Comparison of ENCODE assay signal across 8 cellular contexts in the genomic region with DNA sequence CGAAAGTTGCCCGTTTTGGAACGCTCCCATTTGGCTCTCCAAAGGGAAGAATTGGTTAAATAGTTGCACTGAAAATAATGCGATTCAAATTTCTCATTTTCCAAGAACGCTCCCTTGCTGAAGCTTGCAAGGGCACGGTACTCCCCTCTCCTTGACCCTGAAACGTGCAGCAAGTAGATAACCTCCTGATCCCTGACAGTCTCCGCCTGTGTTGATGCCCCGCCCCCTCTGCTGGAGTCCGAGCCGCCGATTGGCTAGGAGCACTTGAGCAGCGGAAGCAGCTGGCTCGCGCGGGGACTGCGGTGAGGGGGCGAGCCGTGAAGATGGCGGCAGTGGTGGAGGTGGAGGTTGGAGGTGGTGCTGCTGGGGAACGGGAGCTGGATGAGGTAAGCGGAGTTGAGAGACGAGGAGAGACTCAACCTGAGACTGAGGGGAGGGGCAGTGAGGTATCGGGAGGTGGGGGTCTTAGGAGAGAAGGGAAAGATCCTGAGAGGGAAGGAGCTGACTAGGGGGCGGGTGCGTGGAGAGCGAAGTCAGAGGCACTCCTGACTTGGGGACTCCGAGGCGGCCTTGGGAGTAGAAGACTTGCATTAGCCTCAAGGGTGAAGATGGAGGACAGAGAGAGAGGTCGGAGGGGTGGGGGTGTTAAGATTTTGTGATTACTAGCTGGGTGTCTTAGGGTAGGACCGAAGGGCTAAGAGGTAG. TPM values are rescaled to one million over a fixed set of nuclear protein-coding genes. Genes with fewer than 3 reads are reported as not detected.
DNase-seq lines count a peak whose midpoint lies in the region; ATAC-seq and TF ChIP-seq lines count a peak whose summit lies in the region.

Gene RNF121, plus strand, starts transcription at position 308 of the 705 bp plus-strand sequence. Its CDS starts 16 bp downstream, at position 324.

- H3K9me3 Mint-ChIP-seq in T-cell, result no peaks in the 10 kb centered on the region

- DNase-seq in NCI-H1436 treated with DMSO at 0.1 percent for 48 hours (lab: John Stamatoyannopoulos, UW) (peak; percentile 76), T-cell (peak; percentile 92 to 99 (median 98)), adrenal gland (peak; percentile 95 to 99 (median 98)), heart right ventricle (peak; percentile 96 to 98), posterior vena cava (ENCODE audit: low spot score) (peak; percentile 99), ureter (ENCODE audit: low spot score) (peak; percentile 98)

- H3K4me3 ChIP-seq in GM12875 (ENCODE audit: low read depth, low read length), result peak within 1 kb of the TSS; percentile 58
- peak within 1 kb of the TSS; percentile 25 to 88 (median 84) for H3K4me3 ChIP-seq in adrenal gland
- H3K4me3 ChIP-seq in heart right ventricle, result peak within 1 kb of the TSS; percentile 61 to 97 (median 77)

- H3K4me1 ChIP-seq in adrenal gland (replicated peaks in 1 of 2), result peaks cover 13 to 43% of the 10 kb centered on the region in 2 donors
- peaks cover 3 to 47% (median 42%) of the 10 kb centered on the region in 9 donors for H3K4me1 ChIP-seq in heart right ventricle

- WGBS in adrenal gland, 4 donors, result 0% methylated on average over 26 to 31 of the region's 31 CpGs
- 0 to 1% methylated on average over 31 of the region's 31 CpGs for WGBS in heart right ventricle, 2 donors

- POLR2A ChIA-PET in T-cell (lab: Charles Lee), result interaction anchor here in 1 of 2 donors (0.6 to 0.7 kb wide), 3 partner anchors 24 to 262 kb away, joined by 3 to 4 read pairs (median 3); no protein-coding TSS in a partner anchor

- ATAC-seq in HG02840 (IDR thresholded peaks at IDR 0.05; ENCODE audit: low FRiP score, unreplicated experiment) (peak; percentile 74), T-cell (replicated peaks in 1 of 4) (peak; percentile 93 to 95 (median 95)), heart right ventricle (peak; percentile 98 to 100 (median 99))

- peak within 1 kb of the TSS; percentile 99 for H3K27ac Mint-ChIP-seq in T-cell

- H3K36me3 ChIP-seq in adrenal gland (replicated peaks in 1 of 2) (no peaks in the 10 kb centered on the region), heart right ventricle (peaks cover 0 to 17% (median 0%) of the 10 kb centered on the region in 9 donors)

- H3K27me3 Mint-ChIP-seq in T-cell, result no peaks in the 10 kb centered on the region

- peak within 1 kb of the TSS; percentile 94 to 100 (median 98) for H3K4me3 Mint-ChIP-seq in T-cell

- H3K27ac ChIP-seq in adrenal gland (peak within 1 kb of the TSS; percentile 22 to 90 (median 77)), heart right ventricle (peak within 1 kb of the TSS; percentile 70 to 97 (median 90))

- TF ChIP-seq POLR2A in adrenal gland (IDR thresholded peaks at IDR 0.05), result peak in 1 of 2 donors; percentile 52

- H3K27me3 ChIP-seq in adrenal gland, result no peaks in the 10 kb centered on the region
- no peaks in the 10 kb centered on the region for H3K27me3 ChIP-seq in heart right ventricle

- intact Hi-C loops in adrenal gland (cut with DNase I) (no loop called here), heart right ventricle (cut with DNase I) (no loop called here), posterior vena cava (cut with DNase I) (no loop called here)

- peaks cover 4% of the 10 kb centered on the region for H3K36me3 Mint-ChIP-seq in T-cell

- H3K9me3 ChIP-seq in adrenal gland (replicated peaks in 1 of 3) (no peaks in the 10 kb centered on the region), heart right ventricle (no peaks in the 10 kb centered on the region)

- peaks cover 58 to 65% (median 60%) of the 10 kb centered on the region in 3 donors for H3K4me1 Mint-ChIP-seq in T-cell

- TF ChIP-seq CTCF in GM12875 (IDR thresholded peaks at IDR 0.05; ENCODE audit: borderline replicate concordance, insufficient read depth, low read depth, low read length) (no peak), adrenal gland (IDR thresholded peaks at IDR 0.05) (no peak), heart right ventricle (IDR thresholded peaks at IDR 0.05) (no peak)

- CTCF ChIA-PET in T-cell (lab: Charles Lee), result interaction anchor here in 1 of 2 donors (1.1 to 2.0 kb wide), 2 partner anchors 49 to 129 kb away, joined by 3 to 7 read pairs; no protein-coding TSS in a partner anchor

RNA-seq across cellular contexts. Expression of gene RNF121, which starts in this region (rescaled TPM):
- total RNA-seq in T-cell (10 to 100 TPM; 23.9 to 29.1 (median 24.8) TPM), adrenal gland (10 to 100 TPM; 26.7 to 49.3 (median 31.3) TPM), heart right ventricle (10 to 100 TPM; 16.4 to 24.6 (median 19.2) TPM), posterior vena cava (10 to 100 TPM; 27.4 to 29.0 TPM), ureter (45.2 TPM)
- polyA plus RNA-seq in adrenal gland (10 to 100 TPM; 13.3 to 34.7 (median 21.0) TPM), heart right ventricle (10 to 100 TPM in 1 of 2 donors, 1 to 10 TPM in 1; 8.3 to 25.7 TPM)

Comparison
In these comparisons a context has a peak if more than half of its experiments do, and no peak if none do; other contexts are left out.
1. Peak in every context shown above with its lines: DNase-seq, ATAC-seq, H3K4me3 ChIP-seq and H3K27ac ChIP-seq.